In the genomic region with DNA sequence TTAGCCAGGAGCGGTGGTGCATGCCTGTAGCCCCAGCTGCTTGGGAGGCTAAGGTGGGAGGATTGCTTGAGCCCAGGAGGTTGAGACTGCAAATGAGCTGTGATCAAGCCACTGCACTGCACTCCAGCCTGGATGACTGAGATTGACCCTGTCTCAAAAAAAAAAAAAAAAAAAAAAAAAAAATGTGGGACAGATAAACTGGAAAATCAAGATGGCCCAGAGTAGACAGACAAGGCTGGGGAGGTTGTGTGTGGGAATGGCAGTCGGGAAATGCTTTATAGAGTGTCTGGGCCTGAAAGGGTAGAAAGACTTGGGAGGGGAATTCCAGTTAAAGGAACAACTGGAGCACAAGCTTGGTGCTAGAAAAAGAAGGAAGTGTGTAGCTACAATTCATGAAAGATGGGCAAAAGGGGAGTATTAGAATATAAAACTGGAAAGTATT, we compare ENCODE assay signal across 12 cellular contexts. TPM values are rescaled to one million over a fixed set of nuclear protein-coding genes. Genes with fewer than 3 reads are reported as not detected.
DNase-seq lines count a peak whose midpoint lies in the region; TF ChIP-seq lines count a peak whose summit lies in the region.
"Had no signal": no experiment of that assay in that cellular context is flagged by ENCODE, and none has a peak within 500 bp of the region (broad histone marks: within the 10 kb centered on the region; RNA-seq: fewer than 3 reads in every experiment).

No MANE protein-coding gene starts in this region.

- H4K91ac ChIP-seq in trophoblast cell (ENCODE audit: low read depth, low read length), result peak overlapping the region; percentile 74

- no peak overlapping the region for H3K23ac ChIP-seq in trophoblast cell (ENCODE audit: low read length)

- TF ChIP-seq CTCF in colonic mucosa (IDR thresholded peaks at IDR 0.05), result no peak

- intact Hi-C loops in colonic mucosa (cut with DNase I), result no loop called here

- H3K4me1 ChIP-seq in colonic mucosa (peaks cover 10% of the 10 kb centered on the region), trophoblast cell (ENCODE audit: control insufficient read depth in 1 of 2, insufficient read depth in 2 of 2, low read length in 2 of 2) (peaks cover 12 to 25% of the 10 kb centered on the region in 2 experiments), SJCRH30 (peaks cover 8% of the 10 kb centered on the region)

- H3K79me1 ChIP-seq in trophoblast cell (ENCODE audit: low read length), result peaks cover 24% of the 10 kb centered on the region

- H3K4me3 ChIP-seq in colonic mucosa (no peak overlapping the region), trophoblast cell (ENCODE audit: low read depth, low read length) (no peak overlapping the region), SJCRH30 (no peak overlapping the region)
- H3K4me3 ChIP-seq: testis had no signal

- peak overlapping the region; percentile 75 for H2BK5ac ChIP-seq in trophoblast cell (ENCODE audit: low read depth, low read length, poor library complexity)

- no peaks in the 10 kb centered on the region for H3K27me3 ChIP-seq in colonic mucosa
- no peaks in the 10 kb centered on the region for H3K27me3 ChIP-seq in trophoblast cell (ENCODE audit: insufficient read depth, low read length)
- H3K27me3 ChIP-seq in SJCRH30, result no peaks in the 10 kb centered on the region
- H3K27me3 ChIP-seq: testis had no signal

- H3K9me3 ChIP-seq in colonic mucosa, result no peaks in the 10 kb centered on the region
- H3K9me3 ChIP-seq in trophoblast cell (ENCODE audit: insufficient read depth, low read depth, low read length), result no peaks in the 10 kb centered on the region
- H3K9me3 ChIP-seq in SJCRH30 (replicated peaks), result no peaks in the 10 kb centered on the region
- H3K9me3 ChIP-seq: testis had no signal

- H3K9ac ChIP-seq in colonic mucosa (ENCODE audit: low read depth in 2 of 2, low read length in 2 of 2) (no peak overlapping the region), trophoblast cell (ENCODE audit: low read length) (no peak overlapping the region)

- peak overlapping the region; percentile 52 for H2BK12ac ChIP-seq in trophoblast cell (ENCODE audit: low read length)

- H3K4ac ChIP-seq in trophoblast cell (ENCODE audit: low read depth, low read length), result no peak overlapping the region

- H2AK5ac ChIP-seq in trophoblast cell (ENCODE audit: low read length), result no peak overlapping the region

- peak overlapping the region; percentile 71 for H3K4me2 ChIP-seq in trophoblast cell (ENCODE audit: low read length)

- H3K18ac ChIP-seq in trophoblast cell (ENCODE audit: low read length), result no peak overlapping the region

- peak overlapping the region; percentile 61 for H4K8ac ChIP-seq in trophoblast cell (ENCODE audit: low read depth, low read length)

- H3K14ac ChIP-seq in trophoblast cell (ENCODE audit: low read length), result peak overlapping the region; percentile 80

- peak; percentile 51 for DNase-seq in NCI-H82 (lab: John Stamatoyannopoulos, UW)
- DNase-seq in NCI-H82 treated with DMSO at 0.1 percent for 48 hours (lab: John Stamatoyannopoulos, UW; ENCODE audit: unreplicated experiment), result no peak
- peak; percentile 15 for DNase-seq in MV-4-11 (lab: John Stamatoyannopoulos, UW)
- peak; percentile 21 for DNase-seq in colonic mucosa
- DNase-seq in trophoblast cell, result peak; percentile 86 to 94
- DNase-seq in NCI-H128 (lab: John Stamatoyannopoulos, UW; ENCODE audit: unreplicated experiment), result no peak
- no peak for DNase-seq in SJCRH30
- DNase-seq in kidney glomerular epithelial cell (lab: John Stamatoyannopoulos, UW), result no peak
- DNase-seq: amniotic stem cell, testis had no signal

- no peak overlapping the region for H4K12ac ChIP-seq in trophoblast cell (ENCODE audit: low read depth, low read length)

- no peaks in the 10 kb centered on the region for H3K36me3 ChIP-seq in colonic mucosa
- H3K36me3 ChIP-seq in trophoblast cell (ENCODE audit: control insufficient read depth in 1 of 2, insufficient read depth in 2 of 2, low read length in 2 of 2), result peaks cover 0 to 19% of the 10 kb centered on the region in 2 experiments
- H3K36me3 ChIP-seq in SJCRH30, result peaks cover 30% of the 10 kb centered on the region

- no peak overlapping the region for H3K27ac ChIP-seq in colonic mucosa
- peak overlapping the region; percentile 92 for H3K27ac ChIP-seq in trophoblast cell (ENCODE audit: low read depth, low read length)
- no peak overlapping the region for H3K27ac ChIP-seq in SJCRH30
- H3K27ac ChIP-seq: testis had no signal

- no peak overlapping the region for H2AFZ ChIP-seq in trophoblast cell (ENCODE audit: insufficient read depth, low read length, poor library complexity)

- peaks cover 19% of the 10 kb centered on the region for H3K79me2 ChIP-seq in trophoblast cell (ENCODE audit: control insufficient read depth, insufficient read depth, low read length, poor library complexity)

- H2BK120ac ChIP-seq in trophoblast cell (ENCODE audit: insufficient read depth, low read length, poor library complexity), result peak overlapping the region; percentile 48

- no CpG with 5 or more reads among the region's 2 CpGs for WGBS in trophoblast cell (ENCODE audit: extremely low coverage, insufficient coverage, insufficient read length)

RNA-seq across cellular contexts. Expression of a gene that starts 18.2 kb away (rescaled TPM):
- 10 to 100 TPM; 27.4 to 43.3 TPM for total RNA-seq in colonic mucosa
- polyA plus RNA-seq in trophoblast cell (2013), result 36.6 and 38.4 TPM in 2 replicates
- 46.7 and 50.4 TPM in 2 replicates for total RNA-seq in SJCRH30 (2014; rRNA removed; shearing (Covaris generic))

RNA-seq across cellular contexts. Expression of a gene that starts 23.1 kb away (rescaled TPM):
- 100 to 1,000 TPM in 1 of 2 donors, 10 to 100 TPM in 1; 70.4 to 116 TPM for total RNA-seq in colonic mucosa
- 473 and 540 TPM in 2 replicates for polyA plus RNA-seq in trophoblast cell (2013)
- total RNA-seq in SJCRH30 (2014; rRNA removed; shearing (Covaris generic)), result 106 and 109 TPM in 2 replicates

RNA-seq across cellular contexts. Expression of a gene that starts 24.9 kb away (rescaled TPM):
- not detected for total RNA-seq in colonic mucosa
- polyA plus RNA-seq in trophoblast cell (2013), result not detected in 2 replicates
- not detected in 2 replicates for total RNA-seq in SJCRH30 (2014; rRNA removed; shearing (Covaris generic))
- total RNA-seq: Right ventricle myocardium inferior had no signal
- polyA plus RNA-seq: AG04450 had no signal

RNA-seq across cellular contexts. Expression of a gene that starts 25.7 kb away (rescaled TPM):
- total RNA-seq in colonic mucosa, result 10 to 100 TPM; 38.0 to 43.3 TPM
- 70.9 and 72.0 TPM in 2 replicates for polyA plus RNA-seq in trophoblast cell (2013)
- 22.7 and 27.5 TPM in 2 replicates for total RNA-seq in SJCRH30 (2014; rRNA removed; shearing (Covaris generic))

RNA-seq across cellular contexts. Expression of a gene that starts 52.3 kb away (rescaled TPM):
- total RNA-seq in colonic mucosa, result 10 to 100 TPM; 39.2 to 50.9 TPM
- polyA plus RNA-seq in trophoblast cell (2013), result 65.8 and 70.4 TPM in 2 replicates
- total RNA-seq in SJCRH30 (2014; rRNA removed; shearing (Covaris generic)), result 56.4 and 59.3 TPM in 2 replicates

Comparison
In these comparisons a context has a peak if more than half of its experiments do, and no peak if none do; other contexts are left out.
1. DNase-seq: peak in NCI-H82 (single experiment), MV-4-11 (single experiment), colonic mucosa (single experiment) and trophoblast cell (2 of 2); none in NCI-H82 treated with DMSO at 0.1 percent for 48 hours (single experiment), NCI-H128 (single experiment), SJCRH30 (0 of 2) and kidney glomerular epithelial cell (single experiment).